16 cellular contexts compared by ENCODE assay signal in genomic region chr19:55550321-55550650, GRCh38. TPM values are rescaled to one million over a fixed set of nuclear protein-coding genes. Genes with fewer than 3 reads are reported as not detected.
A peak's percentile ranks its signal among the peaks of the same experiment; 100 is the strongest.
DNase-seq lines count a peak whose midpoint lies in the region; ATAC-seq and TF ChIP-seq lines count a peak whose summit lies in the region.
"Had no signal": no experiment of that assay in that cellular context is flagged by ENCODE, and none has a peak within 500 bp of the region (broad histone marks: within the 10 kb centered on the region; RNA-seq: fewer than 3 reads in every experiment).

No MANE protein-coding gene starts in this region.

- ATAC-seq in GM21423 (IDR thresholded peaks at IDR 0.05; ENCODE audit: unreplicated experiment): no peak
- no peak for ATAC-seq in sciatic nerve

- H3K36me3 ChIP-seq in ectodermal cell (ENCODE audit: control insufficient read depth, insufficient read depth, low read length): no peaks in the 10 kb centered on the region
- no peaks in the 10 kb centered on the region for H3K36me3 ChIP-seq in mucosa of rectum (ENCODE audit: control insufficient read depth in 2 of 2, insufficient read depth in 2 of 2, low read length in 2 of 2)
- H3K36me3 ChIP-seq: cardiac muscle cell, esophagus muscularis mucosa, neutrophil had no signal

- H3K4me3 ChIP-seq in AG04450 (ENCODE audit: low read depth, low read length) (no peak overlapping the region), ectodermal cell (ENCODE audit: insufficient read depth, low read depth, low read length) (peak overlapping the region; percentile 44), mucosa of rectum (ENCODE audit: low read length in 2 of 2) (peak overlapping the region; percentile 38 to 53)
- H3K4me3 ChIP-seq: cardiac muscle cell had no signal

- POLR2A ChIA-PET in AG04450 (lab: Yijun Ruan, JAX): interaction anchor here (0.6 to 1.7 kb wide), 4 partner anchors 9 to 49 kb away, joined by 3 to 7 read pairs (median 4); partner anchors contain the start of gene FIZ1

- WGBS in ectodermal cell, 2 experiments: 11 to 17% methylated on average over 4 to 6 of the region's 7 CpGs

- CTCF ChIA-PET in AG04450 (lab: Charles Lee): interaction anchor here (0.6 to 1.4 kb wide), 2 partner anchors 47 to 56 kb away, joined by 3 to 5 read pairs; no protein-coding TSS in a partner anchor

- H3K27ac ChIP-seq in AG04450 (ENCODE audit: low read depth, low read length) (peak overlapping the region; percentile 100), ectodermal cell (ENCODE audit: insufficient read depth, low read depth, low read length, poor library complexity, severe bottlenecking) (peak overlapping the region; percentile 91), mucosa of rectum (ENCODE audit: low read depth in 2 of 2, low read length in 2 of 2) (no peak overlapping the region)
- H3K27ac ChIP-seq: cardiac muscle cell, neutrophil had no signal

- peaks cover 47% of the 10 kb centered on the region for H3K4me1 ChIP-seq in ectodermal cell (ENCODE audit: control insufficient read depth, insufficient read depth, low read length)
- peaks cover 5 to 11% of the 10 kb centered on the region in 2 donors for H3K4me1 ChIP-seq in mucosa of rectum (ENCODE audit: control insufficient read depth in 2 of 2, insufficient read depth in 2 of 2, low read length in 2 of 2)

- no peaks in the 10 kb centered on the region for H3K27me3 ChIP-seq in AG04450 (ENCODE audit: control insufficient read depth, insufficient read depth, low read length)
- no peaks in the 10 kb centered on the region for H3K27me3 ChIP-seq in ectodermal cell (ENCODE audit: control insufficient read depth, insufficient read depth, low read length, poor library complexity, severe bottlenecking)
- H3K27me3 ChIP-seq in mucosa of rectum (ENCODE audit: control insufficient read depth in 2 of 2, insufficient read depth in 2 of 2, low read length in 2 of 2): peaks cover 0 to 3% of the 10 kb centered on the region in 2 donors
- H3K27me3 ChIP-seq: cardiac muscle cell had no signal

- no peak overlapping the region for H3K9ac ChIP-seq in mucosa of rectum (ENCODE audit: low read depth in 1 of 2, low read length in 2 of 2)

- DNase-seq in AG04450 (ENCODE audit: low read depth, low spot score): no peak
- DNase-seq in HS-27A (ENCODE audit: low read depth): peak; percentile 54
- no peak for DNase-seq in activated gamma-delta T cell (lab: John Stamatoyannopoulos, UW)
- DNase-seq in RKO (ENCODE audit: low spot score): no peak
- DNase-seq in sciatic nerve (ENCODE audit: low spot score): no peak
- DNase-seq: activated CD4-positive, alpha-beta T cell treated with anti-CD3 and anti-CD28 coated beads, Interleukin-2, amount 10 ng/mL, durations not matched to agents 7 days and 5 days; Kasumi-1; NCI-H2029 treated with DMSO at 0.1 percent for 48 hours; NK-92 treated with Interleukin-12 subunit alpha and Interleukin-12 subunit beta, amount 100 ng/mL, for 24 hours had no signal

- TF ChIP-seq CTCF in AG04450 (IDR thresholded peaks at IDR 0.05; ENCODE audit: low read depth, low read length): no peak

- intact Hi-C loops in sciatic nerve (cut with DNase I): no loop called here

- H3K9me3 ChIP-seq in AG04450 (ENCODE audit: control insufficient read depth, insufficient read depth, low read length): no peaks in the 10 kb centered on the region
- no peaks in the 10 kb centered on the region for H3K9me3 ChIP-seq in ectodermal cell (ENCODE audit: control insufficient read depth, low read length)
- no peaks in the 10 kb centered on the region for H3K9me3 ChIP-seq in mucosa of rectum (ENCODE audit: control insufficient read depth in 2 of 2, low read length in 2 of 2)
- H3K9me3 ChIP-seq: esophagus muscularis mucosa, neutrophil had no signal

RNA-seq across cellular contexts. Expression of gene SBK3, which starts 4.9 kb away (rescaled TPM):
- polyA plus RNA-seq in AG04450 (2011; rRNA removed): not detected in 2 replicates
- not detected in 2 replicates for polyA minus RNA-seq in AG04450 (2011; rRNA and poly(A)+ RNA removed)
- 2.7 TPM for polyA plus RNA-seq in ectodermal cell (2013, experiment 1 of 4)
- polyA plus RNA-seq in ectodermal cell (2013, experiment 2 of 4): 4.7 TPM
- 2.4 TPM for polyA plus RNA-seq in ectodermal cell (2013, experiment 3 of 4)
- polyA plus RNA-seq in ectodermal cell (2013, experiment 4 of 4): 3.5 TPM
- total RNA-seq in sciatic nerve: 0.53 TPM
- total RNA-seq: activated CD4-positive, alpha-beta T cell treated with anti-CD3 and anti-CD28 coated beads, Interleukin-2, amount 10 ng/mL, durations not matched to agents 7 days and 5 days; Daoy had no signal
- polyA plus RNA-seq: cardiac muscle cell had no signal

RNA-seq across cellular contexts. Expression of gene SBK2, which starts 13.4 kb away (rescaled TPM):
- 0.10 and 0.15 TPM in 2 replicates for polyA plus RNA-seq in AG04450 (2011; rRNA removed)
- polyA minus RNA-seq in AG04450 (2011; rRNA and poly(A)+ RNA removed): not detected in 2 replicates
- polyA plus RNA-seq in ectodermal cell (2013, experiment 1 of 4): 3.9 TPM
- polyA plus RNA-seq in ectodermal cell (2013, experiment 2 of 4): 6.1 TPM
- 5.0 TPM for polyA plus RNA-seq in ectodermal cell (2013, experiment 3 of 4)
- polyA plus RNA-seq in ectodermal cell (2013, experiment 4 of 4): 4.8 TPM
- not detected for total RNA-seq in sciatic nerve
- total RNA-seq: activated CD4-positive, alpha-beta T cell treated with anti-CD3 and anti-CD28 coated beads, Interleukin-2, amount 10 ng/mL, durations not matched to agents 7 days and 5 days; Daoy; esophagus muscularis mucosa had no signal

RNA-seq across cellular contexts. Expression of gene ZNF579, which starts 30.4 kb away (rescaled TPM):
- 4.2 and 5.1 TPM in 2 replicates for polyA plus RNA-seq in AG04450 (2011; rRNA removed)
- 4.9 and 11.8 TPM in 2 replicates for polyA minus RNA-seq in AG04450 (2011; rRNA and poly(A)+ RNA removed)
- 19.6 TPM for polyA plus RNA-seq in ectodermal cell (2013, experiment 1 of 4)
- polyA plus RNA-seq in ectodermal cell (2013, experiment 2 of 4): 22.2 TPM
- 24.0 TPM for polyA plus RNA-seq in ectodermal cell (2013, experiment 3 of 4)
- polyA plus RNA-seq in ectodermal cell (2013, experiment 4 of 4): 27.6 TPM
- total RNA-seq in sciatic nerve: 14.3 TPM

RNA-seq across cellular contexts. Expression of gene FIZ1, which starts 49.0 kb away (rescaled TPM):
- polyA plus RNA-seq in AG04450 (2011; rRNA removed): 3.7 and 4.5 TPM in 2 replicates
- polyA minus RNA-seq in AG04450 (2011; rRNA and poly(A)+ RNA removed): 4.1 and 4.5 TPM in 2 replicates
- 29.6 TPM for polyA plus RNA-seq in ectodermal cell (2013, experiment 1 of 4)
- polyA plus RNA-seq in ectodermal cell (2013, experiment 2 of 4): 28.1 TPM
- 24.1 TPM for polyA plus RNA-seq in ectodermal cell (2013, experiment 3 of 4)
- 21.6 TPM for polyA plus RNA-seq in ectodermal cell (2013, experiment 4 of 4)
- total RNA-seq in sciatic nerve: 11.7 TPM

RNA-seq across cellular contexts. Expression of gene ZNF524, which starts 49.8 kb away (rescaled TPM):
- polyA plus RNA-seq in AG04450 (2011; rRNA removed): 2.6 and 3.5 TPM in 2 replicates
- polyA minus RNA-seq in AG04450 (2011; rRNA and poly(A)+ RNA removed): 1.2 and 1.5 TPM in 2 replicates
- 6.8 TPM for polyA plus RNA-seq in ectodermal cell (2013, experiment 1 of 4)
- 5.1 TPM for polyA plus RNA-seq in ectodermal cell (2013, experiment 2 of 4)
- polyA plus RNA-seq in ectodermal cell (2013, experiment 3 of 4): 4.3 TPM
- 4.6 TPM for polyA plus RNA-seq in ectodermal cell (2013, experiment 4 of 4)
- 18.9 TPM for total RNA-seq in sciatic nerve

Comparison
In these comparisons a context has a peak if more than half of its experiments do, and no peak if none do; other contexts are left out.
1. H3K27ac ChIP-seq: peak in AG04450 (single experiment) and ectodermal cell (single experiment); none in mucosa of rectum (0 of 2).